Comparison of ENCODE assay signal across 1 cellular context in genomic region chr6:125258651-125259353, GRCh38.
TF ChIP-seq lines count a peak whose summit lies in the region.

No MANE protein-coding gene starts in this region.

TF ChIP-seq in GM12878, 131 proteins besides CTCF, POLR2A, EP300 and RAD21:
- TF ChIP-seq E2F8 (IDR thresholded peaks at IDR 0.05; ENCODE audit: low read depth, partially characterized antibody) = no peak
- no peak for TF ChIP-seq ZBTB11 (CRISPR knock-in tag; IDR thresholded peaks at IDR 0.05)
- no peak for TF ChIP-seq BRCA1 (IDR thresholded peaks at IDR 0.05; ENCODE audit: low read depth, low read length)
- TF ChIP-seq IRF4 (IDR thresholded peaks at IDR 0.05; ENCODE audit: low read depth, low read length) = 0 out of 2 replicates have a peak, but pooled peaks have one; percentile 19
- TF ChIP-seq NRF1 (conservative IDR thresholded peaks at IDR 0.05; ENCODE audit: low read depth, low read length) = no peak
- TF ChIP-seq BHLHE40 (IDR thresholded peaks at IDR 0.05; ENCODE audit: borderline replicate concordance in 1 of 2, low read depth in 2 of 2, low read length in 1 of 2) = 0 out of 4 replicates have a peak, but pooled peaks of 1 of the 2 experiments have one; percentile 13
- TF ChIP-seq CBX3 (IDR thresholded peaks at IDR 0.05; ENCODE audit: borderline replicate concordance, low read depth) = no peak
- TF ChIP-seq ZNF384 (IDR thresholded peaks at IDR 0.05; ENCODE audit: borderline replicate concordance, low read depth, low read length) = no peak
- TF ChIP-seq FOXM1 (IDR thresholded peaks at IDR 0.05; ENCODE audit: low read depth, low read length) = no peak
- TF ChIP-seq EZH2 (IDR thresholded peaks at IDR 0.05; ENCODE audit: borderline replicate concordance, control insufficient read depth, low read depth, low read length) = no peak
- no peak for TF ChIP-seq REST (IDR thresholded peaks at IDR 0.05; ENCODE audit: low read depth, low read length)
- no peak for TF ChIP-seq RCOR1 (conservative IDR thresholded peaks at IDR 0.05; ENCODE audit: low read depth, low read length)
- TF ChIP-seq SPI1 (IDR thresholded peaks at IDR 0.05; ENCODE audit: borderline replicate concordance, insufficient read depth, low read depth, low read length) = peak; percentile 59; the same call in 1 of the 2 replicates
- TF ChIP-seq JUND (IDR thresholded peaks at IDR 0.05; ENCODE audit: low read depth, low read length) = no peak
- TF ChIP-seq MTA2 (IDR thresholded peaks at IDR 0.05; ENCODE audit: low read depth) = 0 out of 2 replicates have a peak, but pooled peaks have one; percentile 15
- no peak for TF ChIP-seq ZBTB40 (IDR thresholded peaks at IDR 0.05; ENCODE audit: borderline replicate concordance)
- TF ChIP-seq KAT2A (conservative IDR thresholded peaks at IDR 0.05; ENCODE audit: control insufficient read depth, low read depth, low read length) = no peak
- peak; percentile 29 to 44; a peak in 2 of 4 replicates for TF ChIP-seq IKZF2 (IDR thresholded peaks at IDR 0.05)
- no peak for TF ChIP-seq ZZZ3 (IDR thresholded peaks at IDR 0.05; ENCODE audit: control insufficient read depth, insufficient read length, low read depth)
- TF ChIP-seq MTA3 (IDR thresholded peaks at IDR 0.05; ENCODE audit: borderline replicate concordance, low read length) = no peak
- no peak for TF ChIP-seq CREM (IDR thresholded peaks at IDR 0.05; ENCODE audit: low read depth)
- TF ChIP-seq RBBP5 (conservative IDR thresholded peaks at IDR 0.05) = no peak
